In genomic region chr3:185943363-185944106, GRCh38 we compare ENCODE assay signal across 8 cellular contexts. TPM values are rescaled to one million over a fixed set of nuclear protein-coding genes. Genes with fewer than 3 reads are reported as not detected.
A peak's percentile ranks its signal among the peaks of the same experiment; 100 is the strongest.
DNase-seq lines count a peak whose midpoint lies in the region; ATAC-seq and TF ChIP-seq lines count a peak whose summit lies in the region.

No MANE protein-coding gene starts in this region.

- POLR2A ChIA-PET in CD4-positive, alpha-beta T cell (lab: Charles Lee): interaction anchor here (0.8 to 2.4 kb wide), 13 partner anchors 9 to 840 kb away, joined by 3 to 25 read pairs (median 4); partner anchors contain the start of genes DNAJB11, EIF4A2 and TBCCD1
- POLR2A ChIA-PET in activated CD4-positive, alpha-beta memory T cell treated with anti-CD3 and anti-CD28 coated beads, Interleukin-2, amount 10 ng/mL, durations not matched to agents 7 days and 5 days (lab: Charles Lee): interaction anchor here (0.8 to 1.7 kb wide), 15 partner anchors 9 to 1424 kb away, joined by 3 to 7 read pairs (median 3); partner anchors contain the start of genes DNAJB11, EIF4A2 and RTP4

- H3K9me3 Mint-ChIP-seq in CD4-positive, alpha-beta T cell: no peaks in the 10 kb centered on the region
- H3K9me3 Mint-ChIP-seq in activated CD4-positive, alpha-beta memory T cell treated with anti-CD3 and anti-CD28 coated beads, Interleukin-2, amount 10 ng/mL, durations not matched to agents 7 days and 5 days: no peaks in the 10 kb centered on the region

- no peak overlapping the region for H3K27ac ChIP-seq in CD4-positive, alpha-beta T cell (ENCODE audit: low read depth, low read length)

- peak; percentile 98 for TF ChIP-seq CTCF in CD4-positive, alpha-beta T cell (IDR thresholded peaks at IDR 0.05)

- intact Hi-C loops in CD4-positive, alpha-beta T cell (cut with DNase I, micrococcal nuclease): loop anchor here (5.0 to 10.0 kb wide), 3 partner anchors 34 to 659 kb away; partner anchors contain the start of gene TMEM41A (in 1 of the 2)

- peak; percentile 100 for ATAC-seq in CD4-positive, alpha-beta T cell (ENCODE audit: poor library complexity)
- ATAC-seq in GM19397 (IDR thresholded peaks at IDR 0.05; ENCODE audit: unreplicated experiment) (peak; percentile 76), HG03469 (IDR thresholded peaks at IDR 0.05; ENCODE audit: unreplicated experiment) (peak; percentile 90)

- peak; percentile 76 to 86 (median 80) for DNase-seq in CD4-positive, alpha-beta T cell
- DNase-seq in NCI-H748 (lab: John Stamatoyannopoulos, UW; ENCODE audit: unreplicated experiment): peak; percentile 65
- DNase-seq in activated CD4-positive, alpha-beta memory T cell treated with anti-CD3 and anti-CD28 coated beads, Interleukin-2, amount 10 ng/mL, durations not matched to agents 7 days and 5 days: peak; percentile 88
- DNase-seq in ecto neural progenitor cell (ENCODE audit: low spot score): peak; percentile 87
- DNase-seq in lung microvascular endothelial cell (ENCODE audit: low read depth in 2 of 2): peak; percentile 69 to 83
- peak; percentile 72 for DNase-seq in stimulated activated CD8-positive, alpha-beta memory T cell treated with anti-CD3 and anti-CD28 coated beads, Interleukin-15, amount 100 ng/mL, for 1 hour (ENCODE audit: low read depth)

- CTCF ChIA-PET in CD4-positive, alpha-beta T cell (lab: Charles Lee): interaction anchor here (0.5 to 2.5 kb wide), 32 partner anchors 10 to 1770 kb away, joined by 3 to 24 read pairs (median 4); partner anchors contain the start of genes DNAJB11, EIF4A2 and TBCCD1
- CTCF ChIA-PET in activated CD4-positive, alpha-beta memory T cell treated with anti-CD3 and anti-CD28 coated beads, Interleukin-2, amount 10 ng/mL, durations not matched to agents 7 days and 5 days (lab: Charles Lee): interaction anchor here (0.6 to 3.7 kb wide), 62 partner anchors 9 to 1049 kb away, joined by 3 to 62 read pairs (median 4); partner anchors contain the start of genes DNAJB11 and TBCCD1

- no peaks in the 10 kb centered on the region for H3K36me3 Mint-ChIP-seq in CD4-positive, alpha-beta T cell (ENCODE audit: low read depth)
- H3K36me3 Mint-ChIP-seq in activated CD4-positive, alpha-beta memory T cell treated with anti-CD3 and anti-CD28 coated beads, Interleukin-2, amount 10 ng/mL, durations not matched to agents 7 days and 5 days (ENCODE audit: low read depth): no peaks in the 10 kb centered on the region

- peaks cover 21% of the 10 kb centered on the region for H3K4me1 Mint-ChIP-seq in CD4-positive, alpha-beta T cell (ENCODE audit: low read depth)
- H3K4me1 Mint-ChIP-seq in activated CD4-positive, alpha-beta memory T cell treated with anti-CD3 and anti-CD28 coated beads, Interleukin-2, amount 10 ng/mL, durations not matched to agents 7 days and 5 days: peaks cover 13% of the 10 kb centered on the region

- peak overlapping the region; percentile 70 for H3K27ac Mint-ChIP-seq in CD4-positive, alpha-beta T cell
- H3K27ac Mint-ChIP-seq in activated CD4-positive, alpha-beta memory T cell treated with anti-CD3 and anti-CD28 coated beads, Interleukin-2, amount 10 ng/mL, durations not matched to agents 7 days and 5 days: no peak overlapping the region

- peak overlapping the region; percentile 52 for H3K4me3 Mint-ChIP-seq in CD4-positive, alpha-beta T cell
- H3K4me3 Mint-ChIP-seq in activated CD4-positive, alpha-beta memory T cell treated with anti-CD3 and anti-CD28 coated beads, Interleukin-2, amount 10 ng/mL, durations not matched to agents 7 days and 5 days: peak overlapping the region; percentile 8

- no peaks in the 10 kb centered on the region for H3K27me3 ChIP-seq in CD4-positive, alpha-beta T cell (ENCODE audit: control insufficient read depth, insufficient read depth, low read length)

- no peaks in the 10 kb centered on the region for H3K27me3 Mint-ChIP-seq in CD4-positive, alpha-beta T cell
- H3K27me3 Mint-ChIP-seq in activated CD4-positive, alpha-beta memory T cell treated with anti-CD3 and anti-CD28 coated beads, Interleukin-2, amount 10 ng/mL, durations not matched to agents 7 days and 5 days: peaks cover 17% of the 10 kb centered on the region

- no peaks in the 10 kb centered on the region for H3K9me3 ChIP-seq in CD4-positive, alpha-beta T cell (ENCODE audit: control insufficient read depth, low read length)

RNA-seq across cellular contexts. Expression of gene TRA2B, which starts 5.7 kb away (rescaled TPM):
- 100 to 1,000 TPM; 549 to 585 TPM for total RNA-seq in CD4-positive, alpha-beta T cell
- 100 to 1,000 TPM; 194 to 195 TPM for total RNA-seq in activated CD4-positive, alpha-beta memory T cell treated with anti-CD3 and anti-CD28 coated beads, Interleukin-2, amount 10 ng/mL, durations not matched to agents 7 days and 5 days
- total RNA-seq in lung microvascular endothelial cell: 121 and 137 TPM in 2 replicates
